Comparison of ENCODE assay signal across 8 cellular contexts in the genomic region with DNA sequence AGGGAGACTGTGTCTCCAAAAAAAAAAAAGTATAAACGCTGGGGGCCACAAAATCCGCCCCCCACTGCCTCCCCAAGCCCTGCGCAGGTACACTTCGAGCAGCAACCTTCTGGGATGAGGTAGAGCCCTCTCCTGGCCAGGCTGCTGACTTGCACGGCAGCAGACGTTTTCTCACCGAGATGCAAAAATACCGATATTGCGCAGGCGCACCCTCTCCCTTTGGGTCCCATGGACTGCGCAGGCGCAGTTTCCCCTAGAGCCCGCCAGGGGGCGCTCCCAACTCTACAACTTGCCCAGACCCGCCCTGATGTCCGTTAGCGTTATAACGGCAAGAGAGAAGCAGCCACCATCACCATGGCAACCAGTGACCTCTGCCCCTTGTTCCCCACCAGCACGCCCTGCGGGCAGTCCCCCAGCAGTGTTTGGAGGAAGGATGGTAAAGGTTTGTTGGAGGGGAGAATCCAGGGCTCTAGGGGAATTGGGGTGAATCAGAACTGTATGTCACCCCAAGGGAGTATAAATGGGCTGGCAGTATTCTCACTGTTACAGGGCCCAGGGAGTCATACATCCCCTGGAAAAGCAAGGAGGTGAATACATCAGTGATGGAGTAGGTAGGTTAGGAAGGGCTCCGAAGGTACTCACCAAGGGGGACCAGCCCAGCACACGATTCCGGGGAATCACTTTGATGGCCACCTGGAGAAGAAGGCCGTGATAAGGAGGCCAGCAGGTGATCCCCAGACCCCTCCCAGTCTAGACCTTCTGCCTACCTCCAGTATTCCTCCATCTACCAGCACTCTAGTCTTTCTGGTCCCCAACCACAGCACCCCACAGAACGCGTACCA. TPM values are rescaled to one million over a fixed set of nuclear protein-coding genes. Genes with fewer than 3 reads are reported as not detected.
DNase-seq lines count a peak whose midpoint lies in the region; ATAC-seq, FAIRE-seq and TF ChIP-seq lines count a peak whose summit lies in the region.

No MANE protein-coding gene starts in this region.

- H3K9ac ChIP-seq in keratinocyte (ENCODE audit: control insufficient read depth, extremely low read depth, insufficient read depth, low read length) = peak overlapping the region; percentile 80

- DNase-seq in NCI-H446 treated with DMSO at 0.1 percent for 48 hours (lab: John Stamatoyannopoulos, UW) (peak; percentile 81), cerebellar nuclear complex (lab: John Stamatoyannopoulos, UW) (peak; percentile 22 to 59), keratinocyte (ENCODE audit: low read depth, low spot score) (no peak)
- DNase-seq in activated CD4-positive, CD25-positive, alpha-beta regulatory T cell treated with anti-CD3 and anti-CD28 coated beads, Interleukin-2, amount 50 U/mL, for 72 hours = peak; percentile 87
- peak; percentile 69 to 73 for DNase-seq in stimulated activated CD4-positive, alpha-beta T cell treated with anti-CD3 and anti-CD28 coated beads, Interleukin-15, amount 100 ng/mL, for 1 hour (ENCODE audit: low read depth in 1 of 2, low spot score in 1 of 2)

- H3K79me2 ChIP-seq in keratinocyte (ENCODE audit: control insufficient read depth, insufficient read depth, low read length) = peaks cover 17% of the 10 kb centered on the region

- H3K9me1 ChIP-seq in keratinocyte (ENCODE audit: control insufficient read depth, extremely low read depth, insufficient read depth, low read length) = no peaks in the 10 kb centered on the region

- no peak overlapping the region for H2AFZ ChIP-seq in keratinocyte (ENCODE audit: control insufficient read depth, low read length)

- peak; percentile 32 for TF ChIP-seq POLR2A in GM15510 (IDR thresholded peaks at IDR 0.05; ENCODE audit: borderline replicate concordance, extremely low read depth, insufficient read length)

- peak in 2 of 3 experiments; percentile 92 to 94 for TF ChIP-seq CTCF in keratinocyte (optimal IDR thresholded peaks at IDR 0.05 in 1 of 3, IDR thresholded peaks at IDR 0.05 in 1 of 3, conservative IDR thresholded peaks at IDR 0.05 in 1 of 3; ENCODE audit: extremely low read depth in 1 of 3, insufficient read depth in 2 of 3, low read length in 3 of 3)

- H3K4me2 ChIP-seq in keratinocyte (ENCODE audit: control insufficient read depth, extremely low read depth, insufficient read depth, low read depth, low read length) = peak overlapping the region; percentile 87

- ATAC-seq in HG03342 (IDR thresholded peaks at IDR 0.05; ENCODE audit: unreplicated experiment) (peak; percentile 41), HG03039 (IDR thresholded peaks at IDR 0.05; ENCODE audit: unreplicated experiment) (no peak)

- peaks cover 0 to 7% of the 10 kb centered on the region in 2 experiments for H3K36me3 ChIP-seq in keratinocyte (ENCODE audit: control insufficient read depth in 2 of 2, extremely low read depth in 1 of 2, insufficient read depth in 2 of 2, low read length in 2 of 2)

- dilution Hi-C loops in keratinocyte (cut with MboI; ENCODE audit: extremely low pct_ligation_motif_present, low sequenced_read_pairs) = no loop called here

- no peaks in the 10 kb centered on the region for H3K27me3 ChIP-seq in keratinocyte (ENCODE audit: control insufficient read depth, extremely low read depth, insufficient read depth, low read length)

- no peaks in the 10 kb centered on the region for H4K20me1 ChIP-seq in keratinocyte (ENCODE audit: control insufficient read depth, extremely low read depth, insufficient read depth, low read length)

- H3K27ac ChIP-seq in keratinocyte (ENCODE audit: control insufficient read depth, insufficient read depth, low read length) = peak overlapping the region; percentile 36

- peak overlapping the region; percentile 48 to 64 (median 62) for H3K4me3 ChIP-seq in keratinocyte (ENCODE audit: control insufficient read depth in 2 of 3, extremely low read depth in 1 of 3, insufficient read depth in 2 of 3, low read depth in 1 of 3, low read length in 3 of 3)

- peaks cover 20% of the 10 kb centered on the region for H3K4me1 ChIP-seq in keratinocyte (ENCODE audit: control insufficient read depth, extremely low read depth, insufficient read depth, low read length)

- no peaks in the 10 kb centered on the region for H3K9me3 ChIP-seq in keratinocyte (ENCODE audit: control insufficient read depth, low read depth, low read length)

- peak; percentile 74 for FAIRE-seq in keratinocyte (lab: Jason Lieb, UNC)

RNA-seq across cellular contexts. Expression of gene PIM2, which starts 1.5 kb away (rescaled TPM):
- polyA plus RNA-seq in keratinocyte = 8.3 to 11.6 TPM (median 9.9 TPM) in 3 replicates
- 0.75 TPM for polyA plus RNA-seq in keratinocyte (2011; ENCODE audit: low read depth)
- polyA plus RNA-seq in keratinocyte (2011; cell fraction: cytosol; rRNA removed) = 7.6 and 9.4 TPM in 2 replicates
- polyA plus RNA-seq in keratinocyte (2011; cell fraction: nucleus; rRNA removed) = 14.0 and 14.1 TPM in 2 replicates
- polyA plus RNA-seq in keratinocyte (2012; ENCODE audit: low replicate concordance) = 6.8 and 8.0 TPM in 2 replicates
- 9.1 to 10.9 TPM (median 10.1 TPM) in 3 replicates for polyA minus RNA-seq in keratinocyte
- 6.7 TPM for polyA minus RNA-seq in keratinocyte (2011; cell fraction: cytosol; rRNA and poly(A)+ RNA removed)
- 7.3 and 8.9 TPM in 2 replicates for polyA minus RNA-seq in keratinocyte (2011; cell fraction: nucleus; rRNA and poly(A)+ RNA removed)

RNA-seq across cellular contexts. Expression of gene SLC35A2, which starts 5.9 kb away (rescaled TPM):
- 39.4 to 64.0 TPM (median 44.2 TPM) in 3 replicates for polyA plus RNA-seq in keratinocyte
- 4.5 TPM for polyA plus RNA-seq in keratinocyte (2011; ENCODE audit: low read depth)
- 37.6 and 42.3 TPM in 2 replicates for polyA plus RNA-seq in keratinocyte (2011; cell fraction: cytosol; rRNA removed)
- 128 and 133 TPM in 2 replicates for polyA plus RNA-seq in keratinocyte (2011; cell fraction: nucleus; rRNA removed)
- polyA plus RNA-seq in keratinocyte (2012; ENCODE audit: low replicate concordance) = 34.0 and 42.3 TPM in 2 replicates
- polyA minus RNA-seq in keratinocyte = 76.4 to 124 TPM (median 76.5 TPM) in 3 replicates
- polyA minus RNA-seq in keratinocyte (2011; cell fraction: cytosol; rRNA and poly(A)+ RNA removed) = 51.8 TPM
- polyA minus RNA-seq in keratinocyte (2011; cell fraction: nucleus; rRNA and poly(A)+ RNA removed) = 57.0 and 75.4 TPM in 2 replicates

RNA-seq across cellular contexts. Expression of gene PQBP1, which starts 19.6 kb away (rescaled TPM):
- 62.9 to 85.2 TPM (median 79.0 TPM) in 3 replicates for polyA plus RNA-seq in keratinocyte
- 63.2 TPM for polyA plus RNA-seq in keratinocyte (2011; ENCODE audit: low read depth)
- 49.9 and 88.3 TPM in 2 replicates for polyA plus RNA-seq in keratinocyte (2011; cell fraction: cytosol; rRNA removed)
- polyA plus RNA-seq in keratinocyte (2011; cell fraction: nucleus; rRNA removed) = 129 and 130 TPM in 2 replicates
- polyA plus RNA-seq in keratinocyte (2012; ENCODE audit: low replicate concordance) = 58.8 and 102 TPM in 2 replicates
- polyA minus RNA-seq in keratinocyte = 29.3 to 96.5 TPM (median 52.0 TPM) in 3 replicates
- 34.1 TPM for polyA minus RNA-seq in keratinocyte (2011; cell fraction: cytosol; rRNA and poly(A)+ RNA removed)
- 22.9 and 30.3 TPM in 2 replicates for polyA minus RNA-seq in keratinocyte (2011; cell fraction: nucleus; rRNA and poly(A)+ RNA removed)

RNA-seq across cellular contexts. Expression of gene TIMM17B, which starts 19.8 kb away (rescaled TPM):
- polyA plus RNA-seq in keratinocyte = 34.3 to 52.9 TPM (median 35.5 TPM) in 3 replicates
- 3.8 TPM for polyA plus RNA-seq in keratinocyte (2011; ENCODE audit: low read depth)
- polyA plus RNA-seq in keratinocyte (2011; cell fraction: cytosol; rRNA removed) = 26.5 and 50.2 TPM in 2 replicates
- polyA plus RNA-seq in keratinocyte (2011; cell fraction: nucleus; rRNA removed) = 20.2 and 22.2 TPM in 2 replicates
- 47.8 and 49.1 TPM in 2 replicates for polyA plus RNA-seq in keratinocyte (2012; ENCODE audit: low replicate concordance)
- polyA minus RNA-seq in keratinocyte = 18.3 to 32.8 TPM (median 23.8 TPM) in 3 replicates
- 39.7 TPM for polyA minus RNA-seq in keratinocyte (2011; cell fraction: cytosol; rRNA and poly(A)+ RNA removed)
- 7.8 and 10.1 TPM in 2 replicates for polyA minus RNA-seq in keratinocyte (2011; cell fraction: nucleus; rRNA and poly(A)+ RNA removed)

RNA-seq across cellular contexts. Expression of gene OTUD5, which starts 40.0 kb away (rescaled TPM):
- polyA plus RNA-seq in keratinocyte = 39.5 to 42.6 TPM (median 40.3 TPM) in 3 replicates
- polyA plus RNA-seq in keratinocyte (2011; ENCODE audit: low read depth) = 53.6 TPM
- 36.0 and 36.5 TPM in 2 replicates for polyA plus RNA-seq in keratinocyte (2011; cell fraction: cytosol; rRNA removed)
- 64.4 and 68.6 TPM in 2 replicates for polyA plus RNA-seq in keratinocyte (2011; cell fraction: nucleus; rRNA removed)
- polyA plus RNA-seq in keratinocyte (2012; ENCODE audit: low replicate concordance) = 32.9 and 39.8 TPM in 2 replicates
- 52.1 to 86.8 TPM (median 63.2 TPM) in 3 replicates for polyA minus RNA-seq in keratinocyte
- polyA minus RNA-seq in keratinocyte (2011; cell fraction: cytosol; rRNA and poly(A)+ RNA removed) = 51.0 TPM
- polyA minus RNA-seq in keratinocyte (2011; cell fraction: nucleus; rRNA and poly(A)+ RNA removed) = 21.1 and 37.7 TPM in 2 replicates
